In the genomic region with DNA sequence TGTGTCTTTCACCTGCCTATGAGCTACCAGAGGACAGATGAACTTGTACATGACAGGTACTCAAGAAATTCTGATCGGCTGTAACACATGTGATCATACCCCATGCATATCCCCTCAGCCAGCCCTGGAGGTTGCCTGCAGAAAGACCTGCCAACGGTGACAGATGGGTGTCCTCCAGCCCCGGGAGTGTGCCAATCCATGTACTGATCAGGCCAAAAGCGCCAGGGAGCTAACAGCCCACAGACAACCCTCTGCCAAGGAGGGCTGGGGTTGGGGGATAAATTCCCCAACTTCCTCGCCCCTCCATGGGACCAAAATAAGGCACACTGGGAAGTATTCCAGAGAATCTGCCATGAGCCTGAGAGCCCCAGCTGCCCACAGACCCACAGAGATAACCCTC, we compare ENCODE assay signal across 19 cellular contexts.
"Had no signal": no experiment of that assay in that cellular context is flagged by ENCODE, and none has a peak within 500 bp of the region (broad histone marks: within the 10 kb centered on the region; RNA-seq: fewer than 3 reads in every experiment).

No MANE protein-coding gene starts in this region.

- H3K36me3 ChIP-seq: gastrocnemius medialis, lower lobe of right lung, ovary, sigmoid colon, thoracic aorta, tibial nerve, upper lobe of right lung, uterus had no signal

- H3K27me3 ChIP-seq: ovary, sigmoid colon, tibial nerve, uterus had no signal

- H3K9me3 ChIP-seq: gastrocnemius medialis, lower lobe of right lung, ovary, psoas muscle, sigmoid colon, thoracic aorta, tibial nerve, upper lobe of right lung, uterus had no signal

- H3K4me3 ChIP-seq: dorsolateral prefrontal cortex, gastrocnemius medialis, lower lobe of right lung, ovary, psoas muscle, sigmoid colon, thoracic aorta, tibial nerve, upper lobe of right lung, uterus had no signal

- H3K27ac ChIP-seq: dorsolateral prefrontal cortex, gastrocnemius medialis, lower lobe of right lung, ovary, psoas muscle, sigmoid colon, thoracic aorta, tibial nerve, upper lobe of right lung, uterus had no signal

- DNase-seq: effector CD4-positive, alpha-beta T cell; foreskin fibroblast; gastrocnemius medialis; head of caudate nucleus; left ventricle myocardium superior; lower lobe of right lung; natural killer cell; occipital lobe; ovary; psoas muscle; right cardiac atrium; stimulated activated CD4-positive, alpha-beta T cell treated with anti-CD3 and anti-CD28 coated beads, Interleukin-4, amount 100 ng/mL, for 4 hours; stimulated activated naive CD8-positive, alpha-beta T cell treated with anti-CD3 and anti-CD28 coated beads, Interleukin-15, Interleukin-2, amounts not matched to agents 100 U/mL and 50 U/mL, for 24 hours; upper lobe of right lung; uterus had no signal

- H3K4me1 ChIP-seq: gastrocnemius medialis, lower lobe of right lung, psoas muscle, sigmoid colon, tibial nerve, upper lobe of right lung, uterus had no signal
